Comparison of ENCODE assay signal across 27 cellular contexts in genomic region chr4:7379719-7380118, GRCh38. TPM values are rescaled to one million over a fixed set of nuclear protein-coding genes. Genes with fewer than 3 reads are reported as not detected.
"Had no signal": no experiment of that assay in that cellular context is flagged by ENCODE, and none has a peak within 500 bp of the region (broad histone marks: within the 10 kb centered on the region; RNA-seq: fewer than 3 reads in every experiment).

No MANE protein-coding gene starts in this region.

- H3K4me1 Mint-ChIP-seq: endodermal cell; memory B cell; mesothelial cell of epicardium; stimulated activated naive B cell treated with anti-CD40 and anti-IgM and Interleukin-4, amounts not matched to agents 10 μg/mL and 1 μg/mL and 100 μg/mL, for 72 hours had no signal

- ATAC-seq: stimulated activated naive B cell treated with anti-CD40 and anti-IgM and Interleukin-4, amounts not matched to agents 10 μg/mL and 1 μg/mL and 100 μg/mL, for 72 hours had no signal

- H3K9me3 Mint-ChIP-seq: endodermal cell, memory B cell, mesothelial cell of epicardium had no signal

- DNase-seq: colonic mucosa; dermis blood vessel endothelial cell; effector CD4-positive, alpha-beta T cell; endodermal cell; foreskin melanocyte; kidney glomerular epithelial cell; nephron progenitor cell; stimulated activated CD4-positive, alpha-beta T cell treated with anti-CD3 and anti-CD28 coated beads, Interleukin-15, amount 100 ng/mL, for 24 hours; stimulated activated CD4-positive, alpha-beta T cell treated with anti-CD3 and anti-CD28 coated beads, Interleukin-1b, Interleukin-23, amount 100 ng/mL, for 48 hours; stimulated activated CD4-positive, alpha-beta T cell treated with anti-CD3 and anti-CD28 coated beads, Interleukin-4, amount 100 ng/mL, for 4 hours; stimulated activated naive B cell treated with anti-CD40 and anti-IgM and Interleukin-4, amounts not matched to agents 10 μg/mL and 1 μg/mL and 100 μg/mL, for 72 hours; stomach; substantia nigra; transverse colon had no signal

- H3K27me3 ChIP-seq: cardiac muscle cell, colonic mucosa, hepatocyte, right atrium auricular region had no signal

- H3K36me3 ChIP-seq: cardiac muscle cell, colonic mucosa, neutrophil, right atrium auricular region, stomach, thoracic aorta, transverse colon had no signal

- H3K4me2 ChIP-seq: hepatocyte, smooth muscle cell had no signal

- H3K27ac Mint-ChIP-seq: endodermal cell; memory B cell; mesothelial cell of epicardium; nephron progenitor cell; stimulated activated naive B cell treated with anti-CD40 and anti-IgM and Interleukin-4, amounts not matched to agents 10 μg/mL and 1 μg/mL and 100 μg/mL, for 72 hours had no signal

- H3K36me3 Mint-ChIP-seq: memory B cell; mesothelial cell of epicardium; stimulated activated naive B cell treated with anti-CD40 and anti-IgM and Interleukin-4, amounts not matched to agents 10 μg/mL and 1 μg/mL and 100 μg/mL, for 72 hours had no signal

- H3K4me1 ChIP-seq: colonic mucosa had no signal

- H3K4me3 ChIP-seq: cardiac muscle cell, colonic mucosa, hepatocyte, right atrium auricular region, smooth muscle cell, stomach, thoracic aorta, transverse colon had no signal

- H3K27ac ChIP-seq: cardiac muscle cell, colonic mucosa, hepatocyte, neutrophil, right atrium auricular region, stomach, thoracic aorta, transverse colon had no signal

- H2AFZ ChIP-seq: hepatocyte had no signal

- H3K79me2 ChIP-seq: hepatocyte had no signal

- H3K9me3 ChIP-seq: colonic mucosa, neutrophil, right atrium auricular region, thoracic aorta, transverse colon had no signal

- H3K4me3 Mint-ChIP-seq: endodermal cell; memory B cell; mesothelial cell of epicardium; nephron progenitor cell; stimulated activated naive B cell treated with anti-CD40 and anti-IgM and Interleukin-4, amounts not matched to agents 10 μg/mL and 1 μg/mL and 100 μg/mL, for 72 hours had no signal

RNA-seq across cellular contexts. Expression of gene PSAPL1, which starts 55.0 kb away (rescaled TPM):
- total RNA-seq: colonic mucosa, dermis blood vessel endothelial cell, endothelial cell of umbilical vein, mesothelial cell of epicardium, mucosa of gallbladder, myocyte, osteoblast, posterior vena cava, smooth muscle cell, transverse colon had no signal
